ENCODE assay signal across 8 cellular contexts in the genomic region with DNA sequence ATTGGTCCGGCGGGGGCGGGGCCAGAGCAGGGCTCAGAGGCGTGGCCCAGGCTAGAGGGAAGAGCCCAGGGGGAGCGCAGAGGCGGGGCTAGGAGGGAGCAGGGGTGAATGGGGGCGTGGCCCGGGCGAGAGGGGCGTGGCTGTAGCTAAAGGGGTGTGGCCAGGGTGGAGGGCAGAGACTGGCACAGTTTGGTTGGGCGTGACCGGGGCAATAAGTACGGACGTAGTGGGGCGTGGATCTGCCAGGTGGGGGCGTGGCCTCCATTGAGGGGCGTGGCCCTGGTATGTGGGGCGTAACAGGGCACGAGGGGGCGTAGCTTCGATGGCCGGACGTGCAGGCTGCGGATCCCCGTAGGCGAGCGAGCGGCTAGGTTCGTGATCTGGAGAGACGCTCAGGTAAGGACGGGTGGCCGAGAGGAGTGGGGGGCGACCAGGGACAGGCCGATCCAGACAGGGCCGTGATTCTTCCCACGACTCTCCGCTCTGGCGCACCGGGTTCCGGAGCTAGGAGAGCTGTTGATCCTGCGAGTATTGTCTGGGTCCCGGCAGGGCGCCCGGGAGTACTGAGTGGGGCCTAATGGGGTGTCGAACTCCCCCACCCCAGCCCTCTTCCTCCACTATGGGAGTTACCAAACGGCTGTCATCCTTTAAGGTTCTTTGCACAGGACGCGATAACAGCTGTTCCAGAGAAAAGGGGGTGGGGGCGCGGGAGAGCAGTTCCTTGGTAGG. TPM values are rescaled to one million over a fixed set of nuclear protein-coding genes. Genes with fewer than 3 reads are reported as not detected.
DNase-seq lines count a peak whose midpoint lies in the region; ATAC-seq, FAIRE-seq and TF ChIP-seq lines count a peak whose summit lies in the region.

A gene with protein sequence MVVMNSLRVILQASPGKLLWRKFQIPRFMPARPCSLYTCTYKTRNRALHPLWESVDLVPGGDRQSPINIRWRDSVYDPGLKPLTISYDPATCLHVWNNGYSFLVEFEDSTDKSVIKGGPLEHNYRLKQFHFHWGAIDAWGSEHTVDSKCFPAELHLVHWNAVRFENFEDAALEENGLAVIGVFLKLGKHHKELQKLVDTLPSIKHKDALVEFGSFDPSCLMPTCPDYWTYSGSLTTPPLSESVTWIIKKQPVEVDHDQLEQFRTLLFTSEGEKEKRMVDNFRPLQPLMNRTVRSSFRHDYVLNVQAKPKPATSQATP (plus strand): TSS at position 314 of the 729 bp plus-strand sequence. CDS start 11,754 bp downstream, outside the sequence.

- no peaks in the 10 kb centered on the region for H3K36me3 ChIP-seq in CD4-positive, alpha-beta memory T cell (ENCODE audit: insufficient read depth, low read length)
- H3K36me3 ChIP-seq in trophoblast cell (ENCODE audit: control insufficient read depth in 1 of 2, insufficient read depth in 2 of 2, low read length in 2 of 2) (no peaks in the 10 kb centered on the region), tibial artery (peaks cover 0 to 8% (median 7%) of the 10 kb centered on the region in 3 donors)

- peak within 1 kb of the TSS; percentile 39 for H2AFZ ChIP-seq in trophoblast cell (ENCODE audit: insufficient read depth, low read length, poor library complexity)

- H3K4me3 ChIP-seq in CD4-positive, alpha-beta memory T cell (ENCODE audit: low read length in 2 of 2), result peak within 1 kb of the TSS; percentile 57 to 81
- H3K4me3 ChIP-seq in trophoblast cell (ENCODE audit: low read depth, low read length) (peak within 1 kb of the TSS; percentile 75), tibial artery (peak within 1 kb of the TSS; percentile 56 to 67)

- peak within 1 kb of the TSS; percentile 74 for H3K4me2 ChIP-seq in trophoblast cell (ENCODE audit: low read length)

- H3K23ac ChIP-seq in trophoblast cell (ENCODE audit: low read length), result no peak within 1 kb of the TSS

- H2BK120ac ChIP-seq in trophoblast cell (ENCODE audit: insufficient read depth, low read length, poor library complexity), result no peak within 1 kb of the TSS

- POLR2A ChIA-PET in CD4-positive, alpha-beta memory T cell (lab: Charles Lee; ENCODE audit: partially characterized antibody), result interaction anchor here (0.7 to 6.0 kb wide), 10 partner anchors 13 to 402 kb away, joined by 3 to 294 read pairs (median 18); partner anchors contain the start of genes AP1S2, PIGA and ZRSR2

- DNase-seq in CD4-positive, alpha-beta memory T cell, result peak; percentile 95 to 100 (median 99)
- peak; percentile 52 for DNase-seq in HTR-8/SVneo (ENCODE audit: insufficient read length, low spot score)
- DNase-seq in SK-MEL-5 (ENCODE audit: low read depth, low spot score), result peak; percentile 76
- peak; percentile 69 to 91 (median 85) for DNase-seq in head of caudate nucleus
- DNase-seq in trophoblast cell, result peak; percentile 79 to 83
- DNase-seq in tibial artery, result peak; percentile 91 to 97

- no peaks in the 10 kb centered on the region for H3K9me3 ChIP-seq in CD4-positive, alpha-beta memory T cell (ENCODE audit: control insufficient read depth in 1 of 2, low read length in 2 of 2)
- H3K9me3 ChIP-seq in trophoblast cell (ENCODE audit: insufficient read depth, low read depth, low read length), result no peaks in the 10 kb centered on the region
- no peaks in the 10 kb centered on the region for H3K9me3 ChIP-seq in tibial artery

- H3K27ac Mint-ChIP-seq in CD4-positive, alpha-beta memory T cell, result peak within 1 kb of the TSS; percentile 93 to 99 (median 97)
- H3K27ac Mint-ChIP-seq in activated naive CD8-positive, alpha-beta T cell, result peak within 1 kb of the TSS; percentile 61

- H3K79me2 ChIP-seq in trophoblast cell (ENCODE audit: control insufficient read depth, insufficient read depth, low read length, poor library complexity), result peaks cover 2% of the 10 kb centered on the region

- peak within 1 kb of the TSS; percentile 61 for H3K18ac ChIP-seq in trophoblast cell (ENCODE audit: low read length)

- H3K9me3 Mint-ChIP-seq in CD4-positive, alpha-beta memory T cell, result no peaks in the 10 kb centered on the region
- H3K9me3 Mint-ChIP-seq in activated naive CD8-positive, alpha-beta T cell (ENCODE audit: low read depth), result no peaks in the 10 kb centered on the region

- H4K8ac ChIP-seq in trophoblast cell (ENCODE audit: low read depth, low read length), result no peak within 1 kb of the TSS

- peak within 1 kb of the TSS; percentile 87 for H3K27ac ChIP-seq in CD4-positive, alpha-beta memory T cell (ENCODE audit: low read depth, low read length)
- H3K27ac ChIP-seq in trophoblast cell (ENCODE audit: low read depth, low read length) (no peak within 1 kb of the TSS), tibial artery (peak within 1 kb of the TSS; percentile 67 to 70)

- FAIRE-seq in HTR-8/SVneo (lab: Jason Lieb, UNC), result peak; percentile 94

- H3K27me3 Mint-ChIP-seq in CD4-positive, alpha-beta memory T cell, result no peaks in the 10 kb centered on the region
- H3K27me3 Mint-ChIP-seq in activated naive CD8-positive, alpha-beta T cell, result no peaks in the 10 kb centered on the region

- H3K4me1 ChIP-seq in CD4-positive, alpha-beta memory T cell (ENCODE audit: insufficient read depth, low read length), result peaks cover 39% of the 10 kb centered on the region
- H3K4me1 ChIP-seq in trophoblast cell (ENCODE audit: control insufficient read depth in 1 of 2, insufficient read depth in 2 of 2, low read length in 2 of 2) (peaks cover 0 to 2% of the 10 kb centered on the region in 2 experiments), tibial artery (peaks cover 0 to 13% (median 5%) of the 10 kb centered on the region in 4 donors)

- H4K91ac ChIP-seq in trophoblast cell (ENCODE audit: low read depth, low read length), result peak within 1 kb of the TSS; percentile 14

- no peak within 1 kb of the TSS for H2AK5ac ChIP-seq in trophoblast cell (ENCODE audit: low read length)

- intact Hi-C loops in CD4-positive, alpha-beta memory T cell (cut with micrococcal nuclease), result loop anchor here (1.0 to 2.0 kb wide), 6 partner anchors 12 to 116 kb away; partner anchors contain the start of genes AP1S2 and ZRSR2
- intact Hi-C loops in head of caudate nucleus (cut with DNase I) (no loop called here), tibial artery (cut with DNase I; ENCODE audit: low total_unique reads) (no loop called here)

- peak; percentile 89 for ATAC-seq in GM21381 (IDR thresholded peaks at IDR 0.05; ENCODE audit: unreplicated experiment)

- no peak within 1 kb of the TSS for H3K4ac ChIP-seq in trophoblast cell (ENCODE audit: low read depth, low read length)

- WGBS in trophoblast cell (ENCODE audit: extremely low coverage, insufficient coverage, insufficient read length), result no CpG with 5 or more reads among the region's 50 CpGs

- in situ Hi-C loops in SK-MEL-5 (cut with HindIII; ENCODE audit: low pct_unique_long_range_greater_than_20kb, low sequenced_read_pairs), result no loop called here

- peaks cover 3% of the 10 kb centered on the region for H3K79me1 ChIP-seq in trophoblast cell (ENCODE audit: low read length)

- peak within 1 kb of the TSS; percentile 94 to 99 (median 97) for H3K4me3 Mint-ChIP-seq in CD4-positive, alpha-beta memory T cell
- H3K4me3 Mint-ChIP-seq in activated naive CD8-positive, alpha-beta T cell, result peak within 1 kb of the TSS; percentile 84

- no peaks in the 10 kb centered on the region for H3K27me3 ChIP-seq in CD4-positive, alpha-beta memory T cell (ENCODE audit: insufficient read depth, low read length)
- H3K27me3 ChIP-seq in trophoblast cell (ENCODE audit: insufficient read depth, low read length) (no peaks in the 10 kb centered on the region), tibial artery (no peaks in the 10 kb centered on the region)

- H3K9ac ChIP-seq in trophoblast cell (ENCODE audit: low read length), result peak within 1 kb of the TSS; percentile 54

- H3K36me3 Mint-ChIP-seq in CD4-positive, alpha-beta memory T cell, result peaks cover 15 to 31% of the 10 kb centered on the region in 2 donors
- no peaks in the 10 kb centered on the region for H3K36me3 Mint-ChIP-seq in activated naive CD8-positive, alpha-beta T cell

- peak within 1 kb of the TSS; percentile 8 for H3K14ac ChIP-seq in trophoblast cell (ENCODE audit: low read length)

- no peak for TF ChIP-seq CTCF in tibial artery (IDR thresholded peaks at IDR 0.05)

- no peak within 1 kb of the TSS for H2BK5ac ChIP-seq in trophoblast cell (ENCODE audit: low read depth, low read length, poor library complexity)

- CTCF ChIA-PET in CD4-positive, alpha-beta memory T cell (lab: Charles Lee; ENCODE audit: partially characterized antibody), result interaction anchor here (1.0 to 4.2 kb wide), 8 partner anchors 10 to 117 kb away, joined by 3 to 33 read pairs (median 5); partner anchors contain the start of gene AP1S2

- no peak within 1 kb of the TSS for H2BK12ac ChIP-seq in trophoblast cell (ENCODE audit: low read length)

- H4K12ac ChIP-seq in trophoblast cell (ENCODE audit: low read depth, low read length), result no peak within 1 kb of the TSS

- peaks cover 29 to 56% (median 44%) of the 10 kb centered on the region in 4 donors for H3K4me1 Mint-ChIP-seq in CD4-positive, alpha-beta memory T cell
- H3K4me1 Mint-ChIP-seq in activated naive CD8-positive, alpha-beta T cell (ENCODE audit: low read depth), result peaks cover 47% of the 10 kb centered on the region

RNA-seq across cellular contexts. Expression of the gene that starts here (rescaled TPM):
- total RNA-seq in CD4-positive, alpha-beta memory T cell, result 10 to 100 TPM; 45.7 to 54.5 TPM
- polyA plus RNA-seq in CD4-positive, alpha-beta memory T cell, result 100 to 1,000 TPM in 1 of 2 donors, 10 to 100 TPM in 1; 89.2 to 164 TPM
- 3.0 and 6.0 TPM in 2 replicates for total RNA-seq in SK-MEL-5 (2014; rRNA removed; shearing (Covaris generic))
- 3.1 and 4.6 TPM in 2 replicates for polyA plus RNA-seq in SK-MEL-5 (2015; cell fraction: cytosol; rRNA removed)
- 12.3 and 23.3 TPM in 2 replicates for polyA plus RNA-seq in SK-MEL-5 (2015; cell fraction: nucleus; rRNA removed)
- 11.6 and 12.3 TPM in 2 replicates for polyA plus RNA-seq in trophoblast cell (2013)
